Comparison of ENCODE assay signal across 22 cellular contexts in genomic region chr14:23894687-23895419, GRCh38.
"Had no signal": no experiment of that assay in that cellular context is flagged by ENCODE, and none has a peak within 500 bp of the region (broad histone marks: within the 10 kb centered on the region; RNA-seq: fewer than 3 reads in every experiment).

No MANE protein-coding gene starts in this region.

- H3K4me1 ChIP-seq: esophagus squamous epithelium, heart right ventricle, lower lobe of right lung, neural progenitor cell, stomach, tibial artery had no signal

- H3K4me3 ChIP-seq: coronary artery, esophagus squamous epithelium, heart right ventricle, lower lobe of right lung, neural progenitor cell, stomach, tibial artery had no signal

- DNase-seq: effector memory CD4-positive, alpha-beta T cell; esophagus squamous epithelium; foreskin melanocyte; glutamatergic neuron; heart right ventricle; hippocampal formation; left ventricle myocardium superior; lower lobe of right lung; naive B cell; stimulated activated CD4-positive, alpha-beta T cell treated with anti-CD3 and anti-CD28 coated beads, Interleukin-2, amount 100 ng/mL, for 24 hours; stimulated activated CD4-positive, alpha-beta T cell treated with anti-CD3 and anti-CD28 coated beads, Interleukin-4, amount 100 ng/mL, for 24 hours; stimulated activated naive CD4-positive, alpha-beta T cell treated with Interleukin-2 at 50 U/mL for 16 hours; stomach; tibial artery had no signal

- ATAC-seq: lower lobe of right lung; sciatic nerve; stimulated activated effector memory CD8-positive, alpha-beta T cell treated with anti-CD3 and anti-CD28 coated beads, Interleukin-12 subunit alpha, Interleukin-12 subunit beta, amount 100 ng/mL, for 72 hours had no signal

- H3K27ac ChIP-seq: coronary artery, esophagus squamous epithelium, heart right ventricle, lower lobe of right lung, neural progenitor cell, parathyroid adenoma, stomach, tibial artery had no signal

- H3K27me3 Mint-ChIP-seq: progenitor cell of endocrine pancreas, type B pancreatic cell had no signal

- H3K27ac Mint-ChIP-seq: naive B cell; neural progenitor cell; progenitor cell of endocrine pancreas; stimulated activated effector memory CD8-positive, alpha-beta T cell treated with anti-CD3 and anti-CD28 coated beads, Interleukin-12 subunit alpha, Interleukin-12 subunit beta, amount 100 ng/mL, for 72 hours; type B pancreatic cell had no signal

- H3K4me3 Mint-ChIP-seq: nephron; neural progenitor cell; stimulated activated effector memory CD8-positive, alpha-beta T cell treated with anti-CD3 and anti-CD28 coated beads, Interleukin-12 subunit alpha, Interleukin-12 subunit beta, amount 100 ng/mL, for 72 hours; type B pancreatic cell had no signal

- H3K27me3 ChIP-seq: esophagus squamous epithelium, heart right ventricle, neural progenitor cell, stomach, tibial artery had no signal

- H3K4me1 Mint-ChIP-seq: naive B cell, neural progenitor cell had no signal

- H3K9me3 ChIP-seq: esophagus squamous epithelium, heart right ventricle, lower lobe of right lung, stomach, tibial artery had no signal

- H3K36me3 Mint-ChIP-seq: naive B cell; neural progenitor cell; stimulated activated effector memory CD8-positive, alpha-beta T cell treated with anti-CD3 and anti-CD28 coated beads, Interleukin-12 subunit alpha, Interleukin-12 subunit beta, amount 100 ng/mL, for 72 hours; type B pancreatic cell had no signal

- H3K9me3 Mint-ChIP-seq: stimulated activated effector memory CD8-positive, alpha-beta T cell treated with anti-CD3 and anti-CD28 coated beads, Interleukin-12 subunit alpha, Interleukin-12 subunit beta, amount 100 ng/mL, for 72 hours; type B pancreatic cell had no signal

- H3K36me3 ChIP-seq: esophagus squamous epithelium, heart right ventricle, lower lobe of right lung, neural progenitor cell, stomach, tibial artery had no signal
